17 cellular contexts compared by ENCODE assay signal in the genomic region with DNA sequence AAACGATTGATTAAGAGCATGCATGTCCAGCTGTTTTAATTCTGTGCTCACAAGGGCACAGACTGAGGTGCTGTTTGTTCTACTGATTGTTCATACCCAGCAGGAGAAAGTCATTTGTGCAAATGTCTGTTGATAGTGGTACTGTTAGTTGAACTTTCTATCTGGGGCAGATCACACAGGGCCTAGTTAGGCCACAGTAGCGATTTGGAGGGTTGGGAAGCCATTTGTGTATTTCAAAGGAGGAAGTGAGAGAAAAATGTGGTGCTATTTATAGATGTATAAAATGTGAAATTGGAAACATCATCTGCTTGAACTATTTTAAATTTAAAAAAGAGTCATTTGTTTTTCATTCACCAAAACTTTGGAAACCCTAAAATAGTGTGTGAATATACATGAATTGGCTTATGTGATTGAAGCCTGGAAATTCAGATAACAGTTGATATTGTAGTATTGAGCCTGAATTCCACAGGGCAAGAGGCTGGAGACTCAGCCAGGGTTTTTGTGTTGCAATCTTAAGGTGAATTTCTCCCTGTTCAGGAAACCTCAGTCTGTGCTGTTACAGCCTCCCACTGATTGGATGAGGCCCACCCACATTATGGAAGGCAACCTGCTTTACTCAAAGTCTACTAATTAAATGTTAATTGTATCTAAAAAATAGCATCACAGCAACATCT.
DNase-seq lines count a peak whose midpoint lies in the region; ATAC-seq and TF ChIP-seq lines count a peak whose summit lies in the region.
"Had no signal": no experiment of that assay in that cellular context is flagged by ENCODE, and none has a peak within 500 bp of the region (broad histone marks: within the 10 kb centered on the region; RNA-seq: fewer than 3 reads in every experiment).

No MANE protein-coding gene starts in this region.

- peak overlapping the region; percentile 3 for H3K4me3 Mint-ChIP-seq in stimulated activated memory B cell treated with anti-CD40 and anti-IgM and Interleukin-4, amounts not matched to agents 10 μg/mL and 1 μg/mL and 100 μg/mL, for 72 hours
- H3K4me3 Mint-ChIP-seq: activated T-helper 1 cell treated with anti-CD3 and anti-CD28 coated beads, Interleukin-12 subunit alpha, Interleukin-12 subunit beta, Interleukin-2, Interleukin-4 antibody, amounts not matched to agents 30 ng/mL and 10 ng/mL and 1 ng/mL, durations not matched to agents 14 hours and 24 hours and 36 hours; naive thymus-derived CD4-positive, alpha-beta T cell had no signal

- peak; percentile 69 for ATAC-seq in HG03159 (IDR thresholded peaks at IDR 0.05; ENCODE audit: unreplicated experiment)
- no peak; the same call in 2 of the 3 replicates for ATAC-seq in RWPE2 (ENCODE audit: low read depth)
- ATAC-seq in stimulated activated memory B cell treated with anti-CD40 and anti-IgM and Interleukin-4, amounts not matched to agents 10 μg/mL and 1 μg/mL and 100 μg/mL, for 72 hours, result peak; percentile 84
- ATAC-seq: naive thymus-derived CD4-positive, alpha-beta T cell; Panc1 had no signal

- H3K27me3 ChIP-seq in RWPE2 (ENCODE audit: insufficient read depth, poor library complexity, severe bottlenecking) (no peaks in the 10 kb centered on the region), tibial artery (peaks cover 0 to 1% of the 10 kb centered on the region in 2 donors)
- H3K27me3 ChIP-seq: esophagus muscularis mucosa had no signal

- H3K27me3 Mint-ChIP-seq in stimulated activated memory B cell treated with anti-CD40 and anti-IgM and Interleukin-4, amounts not matched to agents 10 μg/mL and 1 μg/mL and 100 μg/mL, for 72 hours, result no peaks in the 10 kb centered on the region

- H3K27ac Mint-ChIP-seq in stimulated activated memory B cell treated with anti-CD40 and anti-IgM and Interleukin-4, amounts not matched to agents 10 μg/mL and 1 μg/mL and 100 μg/mL, for 72 hours, result peak overlapping the region; percentile 87
- H3K27ac Mint-ChIP-seq: activated T-helper 1 cell treated with anti-CD3 and anti-CD28 coated beads, Interleukin-12 subunit alpha, Interleukin-12 subunit beta, Interleukin-2, Interleukin-4 antibody, amounts not matched to agents 30 ng/mL and 10 ng/mL and 1 ng/mL, durations not matched to agents 14 hours and 24 hours and 36 hours; naive thymus-derived CD4-positive, alpha-beta T cell had no signal

- H3K27ac ChIP-seq in RWPE2 (ENCODE audit: poor library complexity, severe bottlenecking), result peak overlapping the region; percentile 89
- H3K27ac ChIP-seq in tibial artery, result no peak overlapping the region
- H3K27ac ChIP-seq: esophagus muscularis mucosa, WERI-Rb-1 had no signal

- H3K4me1 ChIP-seq in RWPE2 (ENCODE audit: insufficient read depth, poor library complexity, severe bottlenecking) (peaks cover 40% of the 10 kb centered on the region), tibial artery (no peaks in the 10 kb centered on the region)
- H3K4me1 ChIP-seq: esophagus muscularis mucosa had no signal

- H3K36me3 ChIP-seq in RWPE2 (ENCODE audit: low read depth) (no peaks in the 10 kb centered on the region), tibial artery (no peaks in the 10 kb centered on the region)
- H3K36me3 ChIP-seq: esophagus muscularis mucosa, WERI-Rb-1 had no signal

- DNase-seq in SIG-M5 treated with dmso at 0.1 percent for 504 hours (lab: John Stamatoyannopoulos, UW; ENCODE audit: unreplicated experiment), result peak; percentile 70
- no peak for DNase-seq in SIG-M5 (lab: John Stamatoyannopoulos, UW)
- no peak for DNase-seq in RWPE2 (ENCODE audit: low spot score)
- no peak for DNase-seq in stimulated activated CD4-positive, alpha-beta T cell treated with anti-CD3 and anti-CD28 coated beads, Interleukin-4, amount 100 ng/mL, for 4 hours
- no peak for DNase-seq in mesenteric fat pad (ENCODE audit: low spot score)
- DNase-seq in tibial artery, result no peak
- DNase-seq: 8988T; DMS79 treated with DMSO at 0.1 percent for 48 hours; naive thymus-derived CD4-positive, alpha-beta T cell; NCI-H187 treated with DMSO at 0.1 percent for 48 hours; WERI-Rb-1 had no signal

- peaks cover 28% of the 10 kb centered on the region for H3K4me1 Mint-ChIP-seq in stimulated activated memory B cell treated with anti-CD40 and anti-IgM and Interleukin-4, amounts not matched to agents 10 μg/mL and 1 μg/mL and 100 μg/mL, for 72 hours

- H3K36me3 Mint-ChIP-seq in stimulated activated memory B cell treated with anti-CD40 and anti-IgM and Interleukin-4, amounts not matched to agents 10 μg/mL and 1 μg/mL and 100 μg/mL, for 72 hours, result no peaks in the 10 kb centered on the region

- H3K9me3 ChIP-seq in RWPE2 (ENCODE audit: severe bottlenecking) (no peaks in the 10 kb centered on the region), tibial artery (no peaks in the 10 kb centered on the region)
- H3K9me3 ChIP-seq: esophagus muscularis mucosa had no signal

- H3K4me3 ChIP-seq in RWPE2 (ENCODE audit: severe bottlenecking), result no peak overlapping the region
- no peak overlapping the region for H3K4me3 ChIP-seq in tibial artery
- H3K4me3 ChIP-seq: esophagus muscularis mucosa, skin epidermis had no signal

- H3K9me3 Mint-ChIP-seq in stimulated activated memory B cell treated with anti-CD40 and anti-IgM and Interleukin-4, amounts not matched to agents 10 μg/mL and 1 μg/mL and 100 μg/mL, for 72 hours, result no peaks in the 10 kb centered on the region

- intact Hi-C loops in tibial artery (cut with DNase I; ENCODE audit: low total_unique reads), result no loop called here

- no peak for TF ChIP-seq CTCF in RWPE2 (IDR thresholded peaks at IDR 0.05; ENCODE audit: poor library complexity, severe bottlenecking)
- no peak for TF ChIP-seq CTCF in tibial artery (IDR thresholded peaks at IDR 0.05)
